Comparison of ENCODE assay signal across 8 cellular contexts in genomic region chr7:42493436-42494198, GRCh38.
DNase-seq lines count a peak whose midpoint lies in the region; ATAC-seq, FAIRE-seq and TF ChIP-seq lines count a peak whose summit lies in the region.

No MANE protein-coding gene starts in this region.

- CTCF ChIA-PET in WTC11 (lab: Charles Lee): interaction anchor here (1.0 to 2.0 kb wide), 6 partner anchors 11 to 553 kb away, joined by 3 to 7 read pairs (median 4); no protein-coding TSS in a partner anchor

- peak; percentile 98 for DNase-seq in H4 (ENCODE audit: low spot score)
- peak; percentile 64 for DNase-seq in WTC11 (ENCODE audit: low spot score)
- DNase-seq in glutamatergic neuron: peak; percentile 70
- DNase-seq in osteocyte (ENCODE audit: extremely low spot score, unreplicated experiment): peak; percentile 91
- DNase-seq in activated T-cell treated with anti-CD3 and anti-CD28 coated beads, Interleukin-2, amount 50 U/mL, for 72 hours: no peak
- DNase-seq in NCI-H1930 (lab: John Stamatoyannopoulos, UW): no peak
- DNase-seq in GM12891 (ENCODE audit: insufficient read length, low spot score): no peak

- H3K27me3 Mint-ChIP-seq in WTC11 (ENCODE audit: low read depth): peaks cover 13% of the 10 kb centered on the region
- no peaks in the 10 kb centered on the region for H3K27me3 Mint-ChIP-seq in glutamatergic neuron (ENCODE audit: unreplicated experiment)
- H3K27me3 Mint-ChIP-seq in osteocyte (ENCODE audit: unreplicated experiment): peaks cover 17% of the 10 kb centered on the region
- peaks cover 26% of the 10 kb centered on the region for H3K27me3 Mint-ChIP-seq in activated T-cell treated with anti-CD3 and anti-CD28 coated beads, Interleukin-2, amount 50 U/mL, for 72 hours (ENCODE audit: low read depth)

- H3K4me1 Mint-ChIP-seq in WTC11 (peaks cover 23% of the 10 kb centered on the region), glutamatergic neuron (ENCODE audit: low read depth, unreplicated experiment) (peaks cover 9% of the 10 kb centered on the region), osteocyte (ENCODE audit: unreplicated experiment) (peaks cover 41% of the 10 kb centered on the region)
- H3K4me1 Mint-ChIP-seq in activated T-cell treated with anti-CD3 and anti-CD28 coated beads, Interleukin-2, amount 50 U/mL, for 72 hours (ENCODE audit: low read depth): no peaks in the 10 kb centered on the region

- no peak for TF ChIP-seq POLR2A in GM12891 (IDR thresholded peaks at IDR 0.05; ENCODE audit: low read depth, low read length)

- ATAC-seq in WTC11 (peak; percentile 97), HG02610 (IDR thresholded peaks at IDR 0.05; ENCODE audit: unreplicated experiment) (no peak)
- ATAC-seq in activated T-cell treated with anti-CD3 and anti-CD28 coated beads, Interleukin-2, amount 50 U/mL, for 72 hours (replicated peaks in 1 of 2): no peak

- no peak for FAIRE-seq in GM12891 (lab: Jason Lieb, UNC)

- peak overlapping the region; percentile 76 for H3K4me3 Mint-ChIP-seq in WTC11
- H3K4me3 Mint-ChIP-seq in glutamatergic neuron (ENCODE audit: unreplicated experiment): peak overlapping the region; percentile 87
- H3K4me3 Mint-ChIP-seq in osteocyte (ENCODE audit: unreplicated experiment): peak overlapping the region; percentile 77
- peak overlapping the region in 1 of 2 donors; percentile 56 for H3K4me3 Mint-ChIP-seq in activated T-cell treated with anti-CD3 and anti-CD28 coated beads, Interleukin-2, amount 50 U/mL, for 72 hours

- no peaks in the 10 kb centered on the region for H3K9me3 Mint-ChIP-seq in WTC11
- H3K9me3 Mint-ChIP-seq in glutamatergic neuron (ENCODE audit: unreplicated experiment): peaks cover 3% of the 10 kb centered on the region
- peaks cover 7% of the 10 kb centered on the region for H3K9me3 Mint-ChIP-seq in osteocyte (ENCODE audit: unreplicated experiment)
- H3K9me3 Mint-ChIP-seq in activated T-cell treated with anti-CD3 and anti-CD28 coated beads, Interleukin-2, amount 50 U/mL, for 72 hours: peaks cover 2 to 3% of the 10 kb centered on the region in 2 donors

- POLR2A ChIA-PET in WTC11 (lab: Charles Lee): no interaction called here

- H3K36me3 Mint-ChIP-seq in WTC11 (no peaks in the 10 kb centered on the region), glutamatergic neuron (ENCODE audit: unreplicated experiment) (no peaks in the 10 kb centered on the region), osteocyte (ENCODE audit: unreplicated experiment) (no peaks in the 10 kb centered on the region)
- peaks cover 1 to 2% of the 10 kb centered on the region in 2 donors for H3K36me3 Mint-ChIP-seq in activated T-cell treated with anti-CD3 and anti-CD28 coated beads, Interleukin-2, amount 50 U/mL, for 72 hours (ENCODE audit: insufficient read depth in 2 of 2)

- peak overlapping the region; percentile 44 for H3K27ac Mint-ChIP-seq in WTC11
- no peak overlapping the region for H3K27ac Mint-ChIP-seq in glutamatergic neuron (ENCODE audit: unreplicated experiment)
- peak overlapping the region; percentile 85 for H3K27ac Mint-ChIP-seq in osteocyte (ENCODE audit: unreplicated experiment)
- H3K27ac Mint-ChIP-seq in activated T-cell treated with anti-CD3 and anti-CD28 coated beads, Interleukin-2, amount 50 U/mL, for 72 hours: no peak overlapping the region

- TF ChIP-seq CTCF in WTC11 (IDR thresholded peaks at IDR 0.05): no peak
- TF ChIP-seq CTCF in glutamatergic neuron (IDR thresholded peaks at IDR 0.05; ENCODE audit: partially characterized antibody, unreplicated experiment): no peak
- peak; percentile 32 for TF ChIP-seq CTCF in osteocyte (IDR thresholded peaks at IDR 0.05)

TF ChIP-seq in WTC11, 78 proteins besides CTCF, POLR2A, EP300 and RAD21 (continues in another document):
- no peak for TF ChIP-seq STAT6 (CRISPR knock-in tag; conservative IDR thresholded peaks at IDR 0.05; ENCODE audit: low read depth)
- no peak for TF ChIP-seq E2F5 (CRISPR knock-in tag; IDR thresholded peaks at IDR 0.05)
- 0 out of 2 replicates have a peak, but pooled peaks have one; percentile 17 for TF ChIP-seq CREB1 (CRISPR knock-in tag; IDR thresholded peaks at IDR 0.05)
- peak; percentile 60; the same call in 1 of the 2 replicates for TF ChIP-seq FOXK1 (CRISPR knock-in tag; IDR thresholded peaks at IDR 0.05)
- TF ChIP-seq PREB (CRISPR knock-in tag; IDR thresholded peaks at IDR 0.05; ENCODE audit: borderline replicate concordance): no peak

TF ChIP-seq in GM12891, 5 proteins besides CTCF, POLR2A, EP300 and RAD21:
- TF ChIP-seq PAX5 (IDR thresholded peaks at IDR 0.05; ENCODE audit: insufficient read depth, low read length, severe bottlenecking) (no peak), POLR2AphosphoS5 (IDR thresholded peaks at IDR 0.05; ENCODE audit: low read depth, low read length) (no peak), TAF1 (IDR thresholded peaks at IDR 0.05; ENCODE audit: low read depth, low read length) (no peak), SPI1 (IDR thresholded peaks at IDR 0.05; ENCODE audit: low read depth, low read length) (no peak), POU2F2 (IDR thresholded peaks at IDR 0.05; ENCODE audit: low read depth, low read length) (no peak)
TF ChIP-seq in GM12891: peak in this region for 0.

Comparison
In these comparisons a context has a peak if more than half of its experiments do, and no peak if none do; other contexts are left out.
1. DNase-seq: peak in H4 (single experiment), WTC11 (single experiment), glutamatergic neuron (single experiment) and osteocyte (single experiment); none in activated T-cell treated with anti-CD3 and anti-CD28 coated beads, Interleukin-2, amount 50 U/mL, for 72 hours (0 of 2), NCI-H1930 (0 of 2) and GM12891 (single experiment).
2. H3K27ac Mint-ChIP-seq: peak in WTC11 (single experiment) and osteocyte (single experiment); none in glutamatergic neuron (single experiment) and activated T-cell treated with anti-CD3 and anti-CD28 coated beads, Interleukin-2, amount 50 U/mL, for 72 hours (single experiment).